ENCODE assay signal across 7 cellular contexts in the genomic region with DNA sequence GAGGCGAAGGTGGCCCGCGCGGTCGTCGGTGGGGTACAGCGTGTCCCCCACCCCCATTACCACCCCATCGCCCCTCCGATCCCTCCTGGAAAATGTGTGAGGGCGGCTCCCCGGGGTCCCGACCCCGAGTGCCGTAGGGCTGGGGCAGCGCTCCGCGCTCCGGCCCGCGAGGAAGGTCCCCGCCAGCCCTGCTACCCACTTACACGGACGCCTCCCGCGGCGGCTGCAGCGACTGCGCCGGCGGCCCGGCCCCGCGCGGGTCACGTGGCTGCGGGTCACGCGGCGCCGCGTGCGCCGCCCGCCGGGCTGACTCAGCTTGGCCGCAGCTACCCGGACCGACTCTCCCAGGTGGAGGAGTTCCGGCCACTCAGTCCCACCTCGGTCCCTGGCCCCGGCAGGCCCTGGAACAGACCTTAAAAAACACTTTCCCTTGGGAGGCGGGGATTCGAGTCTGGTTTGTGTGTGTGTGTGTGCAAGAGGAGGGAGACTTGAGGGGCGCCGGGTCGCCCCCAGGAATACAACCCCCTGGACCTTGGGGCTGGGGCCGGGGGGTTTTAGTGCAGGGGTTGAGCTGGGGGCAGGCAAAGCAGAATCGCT. TPM values are rescaled to one million over a fixed set of nuclear protein-coding genes. Genes with fewer than 3 reads are reported as not detected.
DNase-seq lines count a peak whose midpoint lies in the region; ATAC-seq, FAIRE-seq and TF ChIP-seq lines count a peak whose summit lies in the region.

Gene GNPDA1, minus strand, starts transcription at position 236 of the 597 bp plus-strand sequence. CDS start 992 bp downstream, outside the sequence.

- H3K4me1 Mint-ChIP-seq in activated CD4-positive, alpha-beta T cell treated with anti-CD3 and anti-CD28 coated beads for 36 hours = peaks cover 79% of the 10 kb centered on the region

- H3K27me3 Mint-ChIP-seq in activated CD4-positive, alpha-beta T cell treated with anti-CD3 and anti-CD28 coated beads for 36 hours = no peaks in the 10 kb centered on the region

- DNase-seq in GM18507 (ENCODE audit: extremely low spot score, insufficient read length, low read depth) (peak; percentile 66), NCI-H2227 treated with DMSO at 0.1 percent for 48 hours (lab: John Stamatoyannopoulos, UW) (peak; percentile 55), coronary artery (ENCODE audit: low spot score) (peak; percentile 90), left colon (peak; percentile 77 to 86)
- DNase-seq in activated CD4-positive, alpha-beta T cell treated with anti-CD3 and anti-CD28 coated beads for 36 hours = peak; percentile 82
- peak; percentile 69 to 76 for DNase-seq in stimulated activated CD4-positive, alpha-beta T cell treated with anti-CD3 and anti-CD28 coated beads, Interleukin-2, amount 100 ng/mL, for 24 hours

- intact Hi-C loops in activated CD4-positive, alpha-beta T cell treated with anti-CD3 and anti-CD28 coated beads for 36 hours (cut with DNase I, micrococcal nuclease) = loop anchor here (1.0 to 10.0 kb wide), 4 partner anchors 132 to 812 kb away; no protein-coding TSS in a partner anchor
- intact Hi-C loops in left colon (cut with DNase I, micrococcal nuclease) = loop anchor here in 1 of 2 donors (5.0 kb wide), 1 partner anchor 129 kb away; no protein-coding TSS in a partner anchor

- peak within 1 kb of the TSS; percentile 93 for H3K27ac Mint-ChIP-seq in activated CD4-positive, alpha-beta T cell treated with anti-CD3 and anti-CD28 coated beads for 36 hours

- CTCF ChIA-PET in activated CD4-positive, alpha-beta T cell treated with anti-CD3 and anti-CD28 coated beads for 36 hours (lab: Charles Lee) = interaction anchor here (0.6 to 9.0 kb wide), 14 partner anchors 20 to 564 kb away, joined by 3 to 120 read pairs (median 8); partner anchors contain the start of genes NDFIP1 and RNF14

- no peaks in the 10 kb centered on the region for H3K9me3 Mint-ChIP-seq in activated CD4-positive, alpha-beta T cell treated with anti-CD3 and anti-CD28 coated beads for 36 hours (ENCODE audit: low read depth)

- POLR2A ChIA-PET in activated CD4-positive, alpha-beta T cell treated with anti-CD3 and anti-CD28 coated beads for 36 hours (lab: Charles Lee) = interaction anchor here (0.5 to 1.9 kb wide), 8 partner anchors 8 to 414 kb away, joined by 3 to 6 read pairs (median 4); no protein-coding TSS in a partner anchor

- peak within 1 kb of the TSS; percentile 96 for H3K4me3 ChIP-seq in coronary artery

- no peak for TF ChIP-seq CTCF in coronary artery (IDR thresholded peaks at IDR 0.05)

- peak within 1 kb of the TSS; percentile 85 to 95 for H3K27ac ChIP-seq in coronary artery

- H3K4me3 Mint-ChIP-seq in activated CD4-positive, alpha-beta T cell treated with anti-CD3 and anti-CD28 coated beads for 36 hours = peak within 1 kb of the TSS; percentile 83

- ATAC-seq in HG02798 (IDR thresholded peaks at IDR 0.05; ENCODE audit: poor library complexity, unreplicated experiment) = peak; percentile 84
- peak; percentile 16 for ATAC-seq in activated CD4-positive, alpha-beta T cell treated with anti-CD3 and anti-CD28 coated beads for 36 hours
- ATAC-seq in left colon = peak; percentile 97

- FAIRE-seq in GM18507 (lab: Jason Lieb, UNC) = peak; percentile 61

- peaks cover 31% of the 10 kb centered on the region for H3K36me3 Mint-ChIP-seq in activated CD4-positive, alpha-beta T cell treated with anti-CD3 and anti-CD28 coated beads for 36 hours (ENCODE audit: low read depth)

RNA-seq across cellular contexts. Expression of gene GNPDA1, which starts in this region (rescaled TPM):
- total RNA-seq in activated CD4-positive, alpha-beta T cell treated with anti-CD3 and anti-CD28 coated beads for 36 hours = 10 to 100 TPM; 75.4 to 77.4 TPM
- total RNA-seq in left colon = 10 to 100 TPM; 15.0 to 16.6 TPM

Comparison
In these comparisons a context has a peak if more than half of its experiments do, and no peak if none do; other contexts are left out.
1. Peak in every context shown above with its lines: DNase-seq, ATAC-seq, H3K4me3 ChIP-seq and H3K27ac ChIP-seq.
2. RNA of gene GNPDA1 (total RNA-seq): 75.4 to 77.4 TPM in activated CD4-positive, alpha-beta T cell treated with anti-CD3 and anti-CD28 coated beads for 36 hours; 15.0 to 16.6 TPM in left colon; every median in the first group is over 4 times any median in the second.
3. ATAC-seq: peak in every context shown above with its lines; median percentile 97 in left colon; 84 in HG02798; 16 in activated CD4-positive, alpha-beta T cell treated with anti-CD3 and anti-CD28 coated beads for 36 hours.